Comparison of ENCODE assay signal across 11 cellular contexts in genomic region chr12:106276032-106276728, GRCh38. TPM values are rescaled to one million over a fixed set of nuclear protein-coding genes. Genes with fewer than 3 reads are reported as not detected.
DNase-seq lines count a peak whose midpoint lies in the region; ATAC-seq and TF ChIP-seq lines count a peak whose summit lies in the region.
"Had no signal": no experiment of that assay in that cellular context is flagged by ENCODE, and none has a peak within 500 bp of the region (broad histone marks: within the 10 kb centered on the region; RNA-seq: fewer than 3 reads in every experiment).

No MANE protein-coding gene starts in this region.

- ATAC-seq in GM18520 (IDR thresholded peaks at IDR 0.05; ENCODE audit: unreplicated experiment) (peak; percentile 38), GM21515 (IDR thresholded peaks at IDR 0.05; ENCODE audit: unreplicated experiment) (peak; percentile 80), HG03064 (IDR thresholded peaks at IDR 0.05; ENCODE audit: low read depth, unreplicated experiment) (peak; percentile 68), omental fat pad (ENCODE audit: low FRiP score) (no peak)
- no peak for ATAC-seq in activated T-cell treated with anti-CD3 and anti-CD28 coated beads, Interleukin-2, amount 50 U/mL, for 72 hours (replicated peaks in 1 of 2)

- H4K20me1 ChIP-seq in OCI-LY7 (ENCODE audit: insufficient read depth, low read length): no peaks in the 10 kb centered on the region

- peak overlapping the region; percentile 20; the same call in 1 of the 2 replicates for H2AFZ ChIP-seq in OCI-LY7 (ENCODE audit: low read length)

- H3K4me1 ChIP-seq in OCI-LY7 (ENCODE audit: insufficient read depth, low read length, poor library complexity, severe bottlenecking): peaks cover 20% of the 10 kb centered on the region

- CTCF ChIA-PET in OCI-LY7 (lab: Charles Lee; ENCODE audit: unreplicated experiment): no interaction called here

- H3K79me2 ChIP-seq in OCI-LY7 (ENCODE audit: insufficient read depth, low read depth, low read length): no peaks in the 10 kb centered on the region

- no peak overlapping the region for H3K27ac ChIP-seq in OCI-LY7 (ENCODE audit: low read depth, low read length, poor library complexity, severe bottlenecking)

- H3K9me2 ChIP-seq in OCI-LY7 (ENCODE audit: insufficient read depth, low read length): no peaks in the 10 kb centered on the region

- H3K4me3 Mint-ChIP-seq in activated T-cell treated with anti-CD3 and anti-CD28 coated beads, Interleukin-2, amount 50 U/mL, for 72 hours: no peak overlapping the region
- H3K4me3 Mint-ChIP-seq: activated CD4-positive, alpha-beta T cell treated with anti-CD3 and anti-CD28 coated beads, Interleukin-2, amount 10 ng/mL, durations not matched to agents 24 days and 14 days; activated naive CD4-positive, alpha-beta T cell treated with anti-CD3 and anti-CD28 coated beads, Interleukin-2, amount 50 U/mL, for 24 hours had no signal

- DNase-seq in OCI-LY7 (ENCODE audit: low spot score) (peak; percentile 32), NCI-H1694 treated with DMSO at 0.1 percent for 48 hours (lab: John Stamatoyannopoulos, UW) (no peak), omental fat pad (ENCODE audit: low spot score) (no peak), activated gamma-delta T cell (lab: John Stamatoyannopoulos, UW) (no peak)
- no peak for DNase-seq in activated T-cell treated with anti-CD3 and anti-CD28 coated beads, Interleukin-2, amount 50 U/mL, for 72 hours
- DNase-seq: activated CD4-positive, alpha-beta T cell treated with anti-CD3 and anti-CD28 coated beads, Interleukin-2, amount 10 ng/mL, durations not matched to agents 24 days and 14 days had no signal

- intact Hi-C loops in OCI-LY7 (cut with micrococcal nuclease; ENCODE audit: unreplicated experiment): no loop called here

- POLR2A ChIA-PET in OCI-LY7 (lab: Charles Lee): interaction anchor here (0.6 to 1.8 kb wide), 6 partner anchors 25 to 1015 kb away, joined by 3 to 5 read pairs (median 3); no protein-coding TSS in a partner anchor

- H3K36me3 Mint-ChIP-seq in activated T-cell treated with anti-CD3 and anti-CD28 coated beads, Interleukin-2, amount 50 U/mL, for 72 hours (ENCODE audit: insufficient read depth in 2 of 2): no peaks in the 10 kb centered on the region
- H3K36me3 Mint-ChIP-seq: activated naive CD4-positive, alpha-beta T cell treated with anti-CD3 and anti-CD28 coated beads, Interleukin-2, amount 50 U/mL, for 24 hours had no signal

- H3K4me1 Mint-ChIP-seq in activated T-cell treated with anti-CD3 and anti-CD28 coated beads, Interleukin-2, amount 50 U/mL, for 72 hours (ENCODE audit: low read depth): no peaks in the 10 kb centered on the region
- H3K4me1 Mint-ChIP-seq: activated CD4-positive, alpha-beta T cell treated with anti-CD3 and anti-CD28 coated beads, Interleukin-2, amount 10 ng/mL, durations not matched to agents 24 days and 14 days; activated naive CD4-positive, alpha-beta T cell treated with anti-CD3 and anti-CD28 coated beads, Interleukin-2, amount 50 U/mL, for 24 hours had no signal

- TF ChIP-seq CTCF in OCI-LY7 (conservative IDR thresholded peaks at IDR 0.05; ENCODE audit: low read length): no peak
- TF ChIP-seq CTCF in omental fat pad (IDR thresholded peaks at IDR 0.05): no peak

- no peak overlapping the region for H3K4me3 ChIP-seq in OCI-LY7 (ENCODE audit: low read depth, low read length, poor library complexity, severe bottlenecking)
- H3K4me3 ChIP-seq: lung had no signal

- H3K27ac Mint-ChIP-seq in activated T-cell treated with anti-CD3 and anti-CD28 coated beads, Interleukin-2, amount 50 U/mL, for 72 hours: no peak overlapping the region
- H3K27ac Mint-ChIP-seq: activated CD4-positive, alpha-beta T cell treated with anti-CD3 and anti-CD28 coated beads, Interleukin-2, amount 10 ng/mL, durations not matched to agents 24 days and 14 days; activated naive CD4-positive, alpha-beta T cell treated with anti-CD3 and anti-CD28 coated beads, Interleukin-2, amount 50 U/mL, for 24 hours had no signal

- H3K4me2 ChIP-seq in OCI-LY7 (ENCODE audit: low read length): peak overlapping the region; percentile 28

- peaks cover under 1% of the 10 kb centered on the region for H3K27me3 Mint-ChIP-seq in activated T-cell treated with anti-CD3 and anti-CD28 coated beads, Interleukin-2, amount 50 U/mL, for 72 hours (ENCODE audit: low read depth)
- H3K27me3 Mint-ChIP-seq: activated naive CD4-positive, alpha-beta T cell treated with anti-CD3 and anti-CD28 coated beads, Interleukin-2, amount 50 U/mL, for 24 hours had no signal

- no TSS peak for BruUV-seq in OCI-LY7 (replicated peaks; lab: Mats Ljungman, UMichigan)

- H3K36me3 ChIP-seq in OCI-LY7 (ENCODE audit: insufficient read depth, low read length): no peaks in the 10 kb centered on the region

- no peaks in the 10 kb centered on the region for H3K9me3 Mint-ChIP-seq in activated T-cell treated with anti-CD3 and anti-CD28 coated beads, Interleukin-2, amount 50 U/mL, for 72 hours
- H3K9me3 Mint-ChIP-seq: activated CD4-positive, alpha-beta T cell treated with anti-CD3 and anti-CD28 coated beads, Interleukin-2, amount 10 ng/mL, durations not matched to agents 24 days and 14 days; activated naive CD4-positive, alpha-beta T cell treated with anti-CD3 and anti-CD28 coated beads, Interleukin-2, amount 50 U/mL, for 24 hours had no signal

- H3K9me3 ChIP-seq in OCI-LY7 (ENCODE audit: low read length): no peaks in the 10 kb centered on the region

RNA-seq across cellular contexts. Expression of gene TCP11L2, which starts 26.4 kb away (rescaled TPM):
- total RNA-seq in OCI-LY7 (2014; rRNA removed; shearing (Covaris generic)): 1.2 and 1.8 TPM in 2 replicates
- total RNA-seq in OCI-LY7 (2022): 9.8 and 10.4 TPM in 2 replicates
- 10 to 100 TPM; 23.9 to 30.1 TPM for total RNA-seq in activated T-cell treated with anti-CD3 and anti-CD28 coated beads, Interleukin-2, amount 50 U/mL, for 72 hours
- 10 to 100 TPM; 14.3 to 54.1 (median 23.9) TPM for total RNA-seq in omental fat pad

RNA-seq across cellular contexts. Expression of gene CKAP4, which starts 28.4 kb away (rescaled TPM):
- total RNA-seq in OCI-LY7 (2014; rRNA removed; shearing (Covaris generic)): 17.5 and 18.9 TPM in 2 replicates
- 31.9 and 40.5 TPM in 2 replicates for total RNA-seq in OCI-LY7 (2022)
- 10 to 100 TPM; 12.0 to 14.2 TPM for total RNA-seq in activated T-cell treated with anti-CD3 and anti-CD28 coated beads, Interleukin-2, amount 50 U/mL, for 72 hours
- total RNA-seq in omental fat pad: 10 to 100 TPM; 32.6 to 44.2 (median 33.5) TPM

Comparison
In these comparisons a context has a peak if more than half of its experiments do, and no peak if none do; other contexts are left out.
1. ATAC-seq: peak in GM18520 (single experiment), GM21515 (single experiment) and HG03064 (single experiment); none in activated T-cell treated with anti-CD3 and anti-CD28 coated beads, Interleukin-2, amount 50 U/mL, for 72 hours (0 of 2) and omental fat pad (single experiment).